In the genomic region with DNA sequence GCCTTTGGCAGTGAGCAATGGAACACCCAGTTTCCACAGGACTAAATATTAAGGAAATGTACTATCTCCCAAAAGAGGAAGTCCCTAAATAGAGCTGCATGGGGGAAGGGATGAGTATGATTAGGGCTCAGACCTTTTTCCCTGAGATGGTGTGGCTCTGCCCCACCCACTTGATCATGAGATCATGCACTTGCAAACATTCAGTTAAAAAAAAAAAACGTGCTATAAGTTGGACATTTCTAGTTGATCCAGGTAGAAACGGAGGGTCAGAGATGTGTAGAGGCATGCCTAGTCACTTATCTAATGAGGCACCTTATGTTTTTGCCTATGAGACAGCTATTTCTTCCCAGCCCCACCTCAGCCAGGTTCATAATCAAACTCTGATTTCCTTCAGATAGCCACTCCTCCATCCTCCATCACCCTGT, we compare ENCODE assay signal across 17 cellular contexts. TPM values are rescaled to one million over a fixed set of nuclear protein-coding genes. Genes with fewer than 3 reads are reported as not detected.
DNase-seq lines count a peak whose midpoint lies in the region; ATAC-seq and TF ChIP-seq lines count a peak whose summit lies in the region.
"Had no signal": no experiment of that assay in that cellular context is flagged by ENCODE, and none has a peak within 500 bp of the region (broad histone marks: within the 10 kb centered on the region; RNA-seq: fewer than 3 reads in every experiment).

No MANE protein-coding gene starts in this region.

- H3K27me3 ChIP-seq in Karpas-422 (ENCODE audit: low read length) (no peaks in the 10 kb centered on the region), RWPE2 (ENCODE audit: insufficient read depth, poor library complexity, severe bottlenecking) (no peaks in the 10 kb centered on the region)
- H3K27me3 ChIP-seq: gastroesophageal sphincter, stomach had no signal

- TF ChIP-seq POLR2A in erythroblast (IDR thresholded peaks at IDR 0.05; ENCODE audit: low read length): no peak

- DNase-seq in AML-193 (lab: John Stamatoyannopoulos, UW): peak; percentile 72 to 73
- no peak for DNase-seq in Karpas-422
- DNase-seq in RWPE2 (ENCODE audit: low spot score): no peak
- DNase-seq in erythroblast (lab: John Stamatoyannopoulos, UW): peak; percentile 41 to 53
- DNase-seq in stimulated activated CD8-positive, alpha-beta memory T cell treated with anti-CD3 and anti-CD28 coated beads, Interleukin-4, amount 100 ng/mL, for 48 hours: no peak
- DNase-seq in NCI-H510A (lab: John Stamatoyannopoulos, UW): no peak
- no peak for DNase-seq in glomerular visceral epithelial cell (ENCODE audit: extremely low spot score)
- no peak for DNase-seq in NCI-H1694 (lab: John Stamatoyannopoulos, UW)
- DNase-seq: activated CD4-positive, alpha-beta T cell treated with anti-CD3 and anti-CD28 coated beads for 48 hours; activated CD8-positive, alpha-beta memory T cell treated with anti-CD3 and anti-CD28 coated beads, Interleukin-2, amount 50 U/mL, for 48 hours; activated naive CD4-positive, alpha-beta T cell treated with anti-CD3 and anti-CD28 coated beads, Interleukin-2, amount 10 ng/mL, durations not matched to agents 7 days and 5 days; mesendoderm; NCI-H2081; NCI-H69; nephron progenitor cell; stomach had no signal

- H3K4me1 ChIP-seq in Karpas-422 (ENCODE audit: low read length): peaks cover 40% of the 10 kb centered on the region
- peaks cover 8% of the 10 kb centered on the region for H3K4me1 ChIP-seq in RWPE2 (ENCODE audit: insufficient read depth, poor library complexity, severe bottlenecking)
- H3K4me1 ChIP-seq: gastroesophageal sphincter had no signal

- ATAC-seq in RWPE2 (ENCODE audit: low read depth): peak; percentile 55; the same call in 2 of the 3 replicates
- ATAC-seq: gastroesophageal sphincter had no signal

- no peak overlapping the region for H3K4me2 ChIP-seq in Karpas-422 (ENCODE audit: low read depth, low read length, poor library complexity, severe bottlenecking)

- H3K9me3 ChIP-seq in Karpas-422 (ENCODE audit: low read length) (no peaks in the 10 kb centered on the region), RWPE2 (ENCODE audit: severe bottlenecking) (no peaks in the 10 kb centered on the region)
- H3K9me3 ChIP-seq: gastroesophageal sphincter, stomach had no signal

- H3K79me2 ChIP-seq in Karpas-422 (ENCODE audit: low read length): no peaks in the 10 kb centered on the region

- H3K27ac ChIP-seq in Karpas-422 (ENCODE audit: low read length) (no peak overlapping the region), RWPE2 (ENCODE audit: poor library complexity, severe bottlenecking) (no peak overlapping the region)
- H3K27ac ChIP-seq: gastroesophageal sphincter, stomach had no signal

- H3K36me3 ChIP-seq in Karpas-422 (ENCODE audit: insufficient read depth, low read length): no peaks in the 10 kb centered on the region
- H3K36me3 ChIP-seq in RWPE2 (ENCODE audit: low read depth): no peaks in the 10 kb centered on the region
- H3K36me3 ChIP-seq: gastroesophageal sphincter, stomach had no signal

- H3K9me2 ChIP-seq in Karpas-422 (replicated peaks; ENCODE audit: insufficient read depth, low read length): no peaks in the 10 kb centered on the region

- H2AFZ ChIP-seq in Karpas-422 (ENCODE audit: low read length): peak overlapping the region; percentile 14; the same call in 1 of the 2 replicates

- no peak overlapping the region for H3K9ac ChIP-seq in Karpas-422 (ENCODE audit: low read length)

- no peak for TF ChIP-seq CTCF in RWPE2 (IDR thresholded peaks at IDR 0.05; ENCODE audit: poor library complexity, severe bottlenecking)

- H4K20me1 ChIP-seq in Karpas-422 (ENCODE audit: insufficient read depth, low read depth, low read length): no peaks in the 10 kb centered on the region

- H3K4me3 ChIP-seq in Karpas-422 (ENCODE audit: low read length) (no peak overlapping the region), RWPE2 (ENCODE audit: severe bottlenecking) (no peak overlapping the region)
- H3K4me3 ChIP-seq: gastroesophageal sphincter, stomach had no signal

RNA-seq across cellular contexts. Expression of a gene that starts 24.5 kb away (rescaled TPM):
- 93.2 and 197 TPM in 2 replicates for total RNA-seq in Karpas-422 (2014; rRNA removed; shearing (Covaris generic); ENCODE audit: low replicate concordance)

Comparison
In these comparisons a context has a peak if more than half of its experiments do, and no peak if none do; other contexts are left out.
1. DNase-seq: peak in AML-193 (2 of 2) and erythroblast (2 of 2); none in Karpas-422 (single experiment), RWPE2 (single experiment), stimulated activated CD8-positive, alpha-beta memory T cell treated with anti-CD3 and anti-CD28 coated beads, Interleukin-4, amount 100 ng/mL, for 48 hours (single experiment), NCI-H510A (single experiment), glomerular visceral epithelial cell (single experiment) and NCI-H1694 (single experiment).